ENCODE assay signal across 19 cellular contexts in the genomic region with DNA sequence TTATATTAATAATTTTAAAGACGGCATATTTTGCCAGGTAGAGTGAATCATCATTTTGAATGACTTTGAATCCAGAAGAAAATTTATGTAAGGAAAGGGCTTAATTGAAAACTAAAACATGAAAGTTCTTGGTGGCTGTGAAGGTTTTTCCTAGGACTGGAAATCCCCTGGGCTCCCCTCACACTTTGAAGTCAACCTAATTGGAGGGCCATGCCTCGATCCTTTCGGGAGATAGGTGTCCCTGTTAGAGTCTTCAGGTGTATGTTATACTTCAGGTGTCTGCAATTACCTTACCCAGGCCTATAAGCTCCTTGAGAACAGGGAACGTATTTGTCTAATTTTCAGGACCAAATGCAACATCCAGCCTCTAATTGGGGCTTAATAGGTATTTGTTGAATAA.
DNase-seq lines count a peak whose midpoint lies in the region; ATAC-seq and TF ChIP-seq lines count a peak whose summit lies in the region.
"Had no signal": no experiment of that assay in that cellular context is flagged by ENCODE, and none has a peak within 500 bp of the region (broad histone marks: within the 10 kb centered on the region; RNA-seq: fewer than 3 reads in every experiment).

No MANE protein-coding gene starts in this region.

- TF ChIP-seq CTCF in KMS-11 (conservative IDR thresholded peaks at IDR 0.05; ENCODE audit: low read depth, low read length) = no peak

- H3K4me3 Mint-ChIP-seq in T-helper 1 cell treated with Interleukin-12 subunit alpha and Interleukin-12 subunit beta and Interleukin-4 antibody, amounts not matched to agents 30 μg/mL and 1 μg/mL, for 36 hours = no peak overlapping the region
- no peak overlapping the region for H3K4me3 Mint-ChIP-seq in activated naive CD8-positive, alpha-beta T cell
- H3K4me3 Mint-ChIP-seq in naive thymus-derived CD8-positive, alpha-beta T cell = peak overlapping the region in 7 of 10 donors; percentile 10 to 88 (median 32)
- H3K4me3 Mint-ChIP-seq: endodermal cell had no signal

- peak overlapping the region; percentile 34 for H3K4me2 ChIP-seq in KMS-11

- POLR2A ChIA-PET in naive thymus-derived CD8-positive, alpha-beta T cell (lab: Charles Lee) = interaction anchor here (1.0 to 18.2 kb wide), 6 partner anchors 19 to 132 kb away, joined by 3 to 593 read pairs (median 58); partner anchors contain the start of gene ARL4C

- H3K4me1 ChIP-seq in KMS-11 (ENCODE audit: low read depth, poor library complexity, severe bottlenecking) = peaks cover 60% of the 10 kb centered on the region
- H3K4me1 ChIP-seq in aorta (ENCODE audit: control insufficient read depth in 1 of 2, insufficient read depth in 2 of 2, low read length in 2 of 2) = no peaks in the 10 kb centered on the region

- H3K27me3 Mint-ChIP-seq in T-helper 1 cell treated with Interleukin-12 subunit alpha and Interleukin-12 subunit beta and Interleukin-4 antibody, amounts not matched to agents 30 μg/mL and 1 μg/mL, for 36 hours (ENCODE audit: low read depth) = no peaks in the 10 kb centered on the region
- H3K27me3 Mint-ChIP-seq in activated naive CD8-positive, alpha-beta T cell = no peaks in the 10 kb centered on the region
- no peaks in the 10 kb centered on the region for H3K27me3 Mint-ChIP-seq in naive thymus-derived CD8-positive, alpha-beta T cell

- no peaks in the 10 kb centered on the region for H3K9me3 ChIP-seq in aorta (ENCODE audit: control insufficient read depth, low read length)
- H3K9me3 ChIP-seq: ovary, Peyer's patch, thyroid gland had no signal

- H3K27ac ChIP-seq in KMS-11 (no peak overlapping the region), aorta (ENCODE audit: low read depth in 1 of 2, low read length in 2 of 2) (no peak overlapping the region)
- H3K27ac ChIP-seq: 22Rv1, C4-2B, ovary, thyroid gland had no signal

- no peak overlapping the region for H2AFZ ChIP-seq in KMS-11 (ENCODE audit: low read depth)

- no peaks in the 10 kb centered on the region for H3K79me2 ChIP-seq in KMS-11 (ENCODE audit: insufficient read depth, low read depth)

- no peak for ATAC-seq in naive thymus-derived CD8-positive, alpha-beta T cell
- no peak for ATAC-seq in aorta (ENCODE audit: low FRiP score)
- ATAC-seq: SK-N-SH treated with all-trans-retinoic acid at 6 μM for 48 hours had no signal

- DNase-seq in T-helper 1 cell (no peak), aorta (no peak), NCI-H2196 treated with DMSO at 0.1 percent for 48 hours (lab: John Stamatoyannopoulos, UW; ENCODE audit: unreplicated experiment) (no peak), inferior parietal cortex (ENCODE audit: extremely low spot score) (no peak)
- no peak for DNase-seq in naive thymus-derived CD8-positive, alpha-beta T cell
- DNase-seq: caudate nucleus, endodermal cell, NCI-H1048, NCI-H2081 treated with DMSO at 0.1 percent for 48 hours, NCI-H526, ovary, thyroid gland had no signal

- H3K27me3 ChIP-seq in KMS-11 (ENCODE audit: insufficient read depth, low read depth) (no peaks in the 10 kb centered on the region), aorta (ENCODE audit: control insufficient read depth in 1 of 2, insufficient read depth in 2 of 2, low read length in 1 of 2) (no peaks in the 10 kb centered on the region)
- H3K27me3 ChIP-seq: ovary, Peyer's patch, thyroid gland had no signal

- H3K4me3 ChIP-seq in KMS-11 (IDR thresholded peaks at IDR 0.05; ENCODE audit: insufficient read depth, low read depth, low read length) = no peak overlapping the region
- H3K4me3 ChIP-seq in aorta (ENCODE audit: low read length in 2 of 2) = no peak overlapping the region
- H3K4me3 ChIP-seq: ovary, Peyer's patch, thyroid gland had no signal

- peak overlapping the region; percentile 94 for H3K27ac Mint-ChIP-seq in T-helper 1 cell treated with Interleukin-12 subunit alpha and Interleukin-12 subunit beta and Interleukin-4 antibody, amounts not matched to agents 30 μg/mL and 1 μg/mL, for 36 hours
- H3K27ac Mint-ChIP-seq in activated naive CD8-positive, alpha-beta T cell = peak overlapping the region; percentile 97
- peak overlapping the region; percentile 96 to 100 (median 100) for H3K27ac Mint-ChIP-seq in naive thymus-derived CD8-positive, alpha-beta T cell
- H3K27ac Mint-ChIP-seq: endodermal cell had no signal

- H3K36me3 ChIP-seq in KMS-11 (ENCODE audit: insufficient read depth) = no peaks in the 10 kb centered on the region
- H3K36me3 ChIP-seq in aorta (ENCODE audit: control insufficient read depth in 1 of 2, insufficient read depth in 2 of 2, low read length in 1 of 2) = no peaks in the 10 kb centered on the region
- H3K36me3 ChIP-seq: ovary, Peyer's patch, thyroid gland had no signal

- peaks cover 3% of the 10 kb centered on the region for H3K36me3 Mint-ChIP-seq in T-helper 1 cell treated with Interleukin-12 subunit alpha and Interleukin-12 subunit beta and Interleukin-4 antibody, amounts not matched to agents 30 μg/mL and 1 μg/mL, for 36 hours (ENCODE audit: low read depth)
- no peaks in the 10 kb centered on the region for H3K36me3 Mint-ChIP-seq in activated naive CD8-positive, alpha-beta T cell
- no peaks in the 10 kb centered on the region for H3K36me3 Mint-ChIP-seq in naive thymus-derived CD8-positive, alpha-beta T cell

- H3K9me3 Mint-ChIP-seq in T-helper 1 cell treated with Interleukin-12 subunit alpha and Interleukin-12 subunit beta and Interleukin-4 antibody, amounts not matched to agents 30 μg/mL and 1 μg/mL, for 36 hours = no peaks in the 10 kb centered on the region
- no peaks in the 10 kb centered on the region for H3K9me3 Mint-ChIP-seq in activated naive CD8-positive, alpha-beta T cell (ENCODE audit: low read depth)
- peaks cover 0 to under 1% (median 0%) of the 10 kb centered on the region in 9 donors for H3K9me3 Mint-ChIP-seq in naive thymus-derived CD8-positive, alpha-beta T cell
- H3K9me3 Mint-ChIP-seq: endodermal cell had no signal

- H3K9ac ChIP-seq in KMS-11 = no peak overlapping the region

- intact Hi-C loops in aorta (cut with DNase I) = no loop called here

- H3K4me1 Mint-ChIP-seq in T-helper 1 cell treated with Interleukin-12 subunit alpha and Interleukin-12 subunit beta and Interleukin-4 antibody, amounts not matched to agents 30 μg/mL and 1 μg/mL, for 36 hours (ENCODE audit: low read depth) = peaks cover 73% of the 10 kb centered on the region
- peaks cover 93% of the 10 kb centered on the region for H3K4me1 Mint-ChIP-seq in activated naive CD8-positive, alpha-beta T cell (ENCODE audit: low read depth)
- H3K4me1 Mint-ChIP-seq in naive thymus-derived CD8-positive, alpha-beta T cell = peaks cover 43 to 97% (median 94%) of the 10 kb centered on the region in 4 donors

- H4K20me1 ChIP-seq in KMS-11 (ENCODE audit: insufficient read depth) = no peaks in the 10 kb centered on the region

- 49 to 53% methylated on average over 4 of the region's 4 CpGs for WGBS in aorta, 2 donors

Comparison
In these comparisons a context has a peak if more than half of its experiments do, and no peak if none do; other contexts are left out.
1. H3K4me3 Mint-ChIP-seq: peak in naive thymus-derived CD8-positive, alpha-beta T cell (7 of 10); none in T-helper 1 cell treated with Interleukin-12 subunit alpha and Interleukin-12 subunit beta and Interleukin-4 antibody, amounts not matched to agents 30 μg/mL and 1 μg/mL, for 36 hours (single experiment) and activated naive CD8-positive, alpha-beta T cell (single experiment).
2. Peak in every context shown above with its lines, with median percentiles within 50 percentile points of each other: H3K27ac Mint-ChIP-seq.